Comparison of ENCODE assay signal across 15 cellular contexts in genomic region chr17:3511841-3512511, GRCh38. TPM values are rescaled to one million over a fixed set of nuclear protein-coding genes. Genes with fewer than 3 reads are reported as not detected.
DNase-seq lines count a peak whose midpoint lies in the region; ATAC-seq and TF ChIP-seq lines count a peak whose summit lies in the region.
"Had no signal": no experiment of that assay in that cellular context is flagged by ENCODE, and none has a peak within 500 bp of the region (broad histone marks: within the 10 kb centered on the region; RNA-seq: fewer than 3 reads in every experiment).

No MANE protein-coding gene starts in this region.

- H3K9ac ChIP-seq in mammary epithelial cell (ENCODE audit: insufficient read depth, low read length) (no peak overlapping the region), rectal smooth muscle tissue (ENCODE audit: low read length) (no peak overlapping the region)

- H2AFZ ChIP-seq in mammary epithelial cell (ENCODE audit: low read depth, low read length) = no peak overlapping the region

- DNase-seq in AG10803 (ENCODE audit: low read depth) = peak; percentile 95
- no peak for DNase-seq in mammary epithelial cell
- peak; percentile 26 for DNase-seq in right atrium auricular region (ENCODE audit: low spot score)
- DNase-seq in activated CD4-positive, CD25-positive, alpha-beta regulatory T cell treated with anti-CD3 and anti-CD28 coated beads, Interleukin-2, amount 50 U/mL, for 72 hours = no peak
- DNase-seq in stimulated activated CD4-positive, alpha-beta T cell treated with anti-CD3 and anti-CD28 coated beads, Interleukin-2, amount 100 ng/mL, for 48 hours = no peak
- DNase-seq: activated effector memory CD4-positive, alpha-beta T cell treated with anti-CD3 and anti-CD28 coated beads, Interleukin-2, amount 50 U/mL, for 16 hours; Kasumi-1; NCI-H146; NCI-H510A treated with DMSO at 0.1 percent for 48 hours; RPMI8226 had no signal

- 90% methylated on average over 6 of the region's 8 CpGs for WGBS in mammary epithelial cell (ENCODE audit: low coverage, missing lambda C conversion rate)

- H3K9me3 ChIP-seq in mammary epithelial cell (replicated peaks; ENCODE audit: insufficient read depth, low read length) (no peaks in the 10 kb centered on the region), right atrium auricular region (no peaks in the 10 kb centered on the region)

- H4K20me1 ChIP-seq in mammary epithelial cell (ENCODE audit: insufficient read depth, low read length) = no peaks in the 10 kb centered on the region

- CTCF ChIA-PET in mammary epithelial cell (lab: Charles Lee; ENCODE audit: low non-redundant PET) = no interaction called here

- intact Hi-C loops in mammary epithelial cell (cut with micrococcal nuclease) = no loop called here

- dilution Hi-C loops in mammary epithelial cell (cut with HindIII; ENCODE audit: low sequenced_read_pairs) = no loop called here

- in situ Hi-C loops in mammary epithelial cell (cut with MboI; ENCODE audit: low sequenced_read_pairs in 2 of 2) = no loop called here

- TSS peak; percentile 16 for BruUV-seq in mammary epithelial cell (replicated peaks; lab: Mats Ljungman, UMichigan)

- no peak for ATAC-seq in HG03025 (IDR thresholded peaks at IDR 0.05; ENCODE audit: low FRiP score, unreplicated experiment)
- ATAC-seq in GM19035 (IDR thresholded peaks at IDR 0.05; ENCODE audit: unreplicated experiment) = no peak

- H3K4me1 ChIP-seq in mammary epithelial cell (ENCODE audit: insufficient read depth, low read length) = no peaks in the 10 kb centered on the region
- peaks cover 0 to 31% of the 10 kb centered on the region in 2 donors for H3K4me1 ChIP-seq in right atrium auricular region
- peaks cover 7% of the 10 kb centered on the region for H3K4me1 ChIP-seq in rectal smooth muscle tissue (ENCODE audit: control insufficient read depth, insufficient read depth, low read length)

- H3K36me3 ChIP-seq in mammary epithelial cell (ENCODE audit: insufficient read depth, low read length) (no peaks in the 10 kb centered on the region), right atrium auricular region (no peaks in the 10 kb centered on the region), rectal smooth muscle tissue (ENCODE audit: control insufficient read depth, insufficient read depth, low read length) (no peaks in the 10 kb centered on the region)

- H3K27me3 ChIP-seq in mammary epithelial cell (ENCODE audit: insufficient read depth, low read length) (no peaks in the 10 kb centered on the region), right atrium auricular region (no peaks in the 10 kb centered on the region), rectal smooth muscle tissue (ENCODE audit: control insufficient read depth, insufficient read depth, low read length) (no peaks in the 10 kb centered on the region)

- H3K4me2 ChIP-seq in mammary epithelial cell (ENCODE audit: insufficient read depth, low read depth, low read length) = no peak overlapping the region
- H3K4me2 ChIP-seq: smooth muscle cell had no signal

- no peaks in the 10 kb centered on the region for H3K79me2 ChIP-seq in mammary epithelial cell (ENCODE audit: insufficient read depth, low read length)

- H3K4me3 ChIP-seq in AG10803 (ENCODE audit: low read length) = no peak overlapping the region
- no peak overlapping the region for H3K4me3 ChIP-seq in mammary epithelial cell (replicated peaks in 1 of 3; ENCODE audit: insufficient read depth in 1 of 3, low read depth in 2 of 3, low read length in 3 of 3)
- peak overlapping the region in 1 of 2 donors; percentile 3 for H3K4me3 ChIP-seq in right atrium auricular region
- no peak overlapping the region for H3K4me3 ChIP-seq in rectal smooth muscle tissue (ENCODE audit: low read length)
- H3K4me3 ChIP-seq: smooth muscle cell had no signal

- no peak for TF ChIP-seq CTCF in AG10803 (conservative IDR thresholded peaks at IDR 0.05; ENCODE audit: low read length)
- no peak for TF ChIP-seq CTCF in mammary epithelial cell (conservative IDR thresholded peaks at IDR 0.05 in 1 of 2, IDR thresholded peaks at IDR 0.05 in 1 of 2; ENCODE audit: extremely low read depth in 1 of 2, insufficient read depth in 1 of 2, low read depth in 1 of 2, low read length in 2 of 2)
- no peak for TF ChIP-seq CTCF in right atrium auricular region (IDR thresholded peaks at IDR 0.05)

- H3K27ac ChIP-seq in mammary epithelial cell (ENCODE audit: insufficient read depth, low read depth, low read length) (no peak overlapping the region), right atrium auricular region (peak overlapping the region; percentile 90 to 94), rectal smooth muscle tissue (ENCODE audit: low read depth, low read length) (peak overlapping the region; percentile 55)

RNA-seq across cellular contexts. Expression of gene ASPA, which starts 36.2 kb away (rescaled TPM):
- total RNA-seq in mammary epithelial cell (under 1 TPM; 0.33 to 0.59 TPM), right atrium auricular region (1 to 10 TPM in 1 of 2 donors, under 1 TPM in 1; 0.33 to 1.0 TPM)
- polyA plus RNA-seq in mammary epithelial cell = 0.09 TPM
- polyA minus RNA-seq in mammary epithelial cell = not detected
- total RNA-seq: endothelial cell of umbilical vein, smooth muscle cell had no signal
- polyA plus RNA-seq: smooth muscle cell had no signal

RNA-seq across cellular contexts. Expression of gene SPATA22, which starts 40.4 kb away (rescaled TPM):
- total RNA-seq in mammary epithelial cell (under 1 TPM in 1 of 2 donors, not detected in 1; 0.33 TPM), right atrium auricular region (1 to 10 TPM in 1 of 2 donors, under 1 TPM in 1; 0.82 to 1.8 TPM)
- polyA plus RNA-seq in mammary epithelial cell = not detected
- not detected for polyA minus RNA-seq in mammary epithelial cell
- total RNA-seq: endothelial cell of umbilical vein, smooth muscle cell had no signal
- polyA plus RNA-seq: smooth muscle cell had no signal

RNA-seq across cellular contexts. Expression of gene TRPV3, which starts 45.6 kb away (rescaled TPM):
- 1 to 10 TPM in 1 of 2 donors, under 1 TPM in 1; 0.33 to 7.5 TPM for total RNA-seq in mammary epithelial cell
- 1.4 TPM for polyA plus RNA-seq in mammary epithelial cell
- 15.0 TPM for polyA minus RNA-seq in mammary epithelial cell
- total RNA-seq in right atrium auricular region = 1 to 10 TPM in 1 of 2 donors, under 1 TPM in 1; 0.51 to 2.8 TPM
- total RNA-seq: endothelial cell of umbilical vein had no signal

Comparison
In these comparisons a context has a peak if more than half of its experiments do, and no peak if none do; other contexts are left out.
1. DNase-seq: peak in AG10803 (single experiment) and right atrium auricular region (single experiment); none in mammary epithelial cell (single experiment), activated CD4-positive, CD25-positive, alpha-beta regulatory T cell treated with anti-CD3 and anti-CD28 coated beads, Interleukin-2, amount 50 U/mL, for 72 hours (single experiment) and stimulated activated CD4-positive, alpha-beta T cell treated with anti-CD3 and anti-CD28 coated beads, Interleukin-2, amount 100 ng/mL, for 48 hours (0 of 2).